ENCODE assay signal across 30 cellular contexts in the genomic region with DNA sequence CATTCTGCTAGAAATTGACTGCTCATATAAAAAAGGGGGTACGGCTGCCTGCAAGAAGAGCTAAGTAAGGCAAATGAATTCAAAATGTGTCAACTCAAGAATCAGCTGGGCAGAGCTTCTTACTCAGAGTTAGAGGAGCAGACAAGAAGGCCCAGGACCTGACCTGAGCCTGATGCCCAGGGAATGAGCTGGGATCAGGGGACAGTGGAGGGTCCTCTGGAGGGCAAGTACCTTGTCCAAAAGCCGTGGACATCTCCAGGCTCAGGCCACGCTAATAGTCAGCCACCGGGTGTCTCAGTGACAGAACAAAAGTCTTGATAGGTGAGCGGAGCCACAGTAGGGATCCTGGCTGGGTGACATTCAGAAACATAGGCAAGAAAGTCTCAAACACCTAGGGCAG.
"Had no signal": no experiment of that assay in that cellular context is flagged by ENCODE, and none has a peak within 500 bp of the region (broad histone marks: within the 10 kb centered on the region; RNA-seq: fewer than 3 reads in every experiment).

No MANE protein-coding gene starts in this region.

- H3K27me3 Mint-ChIP-seq: progenitor cell of endocrine pancreas; stimulated activated memory B cell treated with anti-CD40 and anti-IgM and Interleukin-4, amounts not matched to agents 10 μg/mL and 1 μg/mL and 100 μg/mL, for 72 hours; stimulated activated naive CD8-positive, alpha-beta T cell treated with anti-CD3 and anti-CD28 coated beads, Interleukin-15, amount 100 ng/mL, for 72 hours had no signal

- ATAC-seq: naive thymus-derived CD4-positive, alpha-beta T cell; natural killer cell; psoas muscle; right cardiac atrium; right lobe of liver; stimulated activated memory B cell treated with anti-CD40 and anti-IgM and Interleukin-4, amounts not matched to agents 10 μg/mL and 1 μg/mL and 100 μg/mL, for 72 hours; stimulated activated naive CD8-positive, alpha-beta T cell treated with anti-CD3 and anti-CD28 coated beads, Interleukin-15, amount 100 ng/mL, for 72 hours; stimulated activated naive CD8-positive, alpha-beta T cell treated with anti-CD3 and anti-CD28 coated beads, Interleukin-15, Interleukin-2, amounts not matched to agents 100 U/mL and 50 U/mL, for 24 hours; upper lobe of right lung had no signal

- H3K9ac ChIP-seq: parathyroid adenoma had no signal

- H3K4me3 ChIP-seq: ovary, psoas muscle, right lobe of liver, sigmoid colon, suprapubic skin, testis, tibial artery, transverse colon, upper lobe of right lung, uterus had no signal

- H3K27me3 ChIP-seq: ovary, right lobe of liver, sigmoid colon, suprapubic skin, testis, tibial artery, transverse colon, upper lobe of right lung, uterus had no signal

- DNase-seq: naive thymus-derived CD4-positive, alpha-beta T cell; natural killer cell; nucleus accumbens; ovary; posterior cingulate gyrus; psoas muscle; right cardiac atrium; right lobe of liver; sigmoid colon; small intestine; stimulated activated CD4-positive, alpha-beta T cell treated with anti-CD3 and anti-CD28 coated beads, Interleukin-15, amount 100 ng/mL, for 24 hours; stimulated activated CD4-positive, alpha-beta T cell treated with anti-CD3 and anti-CD28 coated beads, Interleukin-2, amount 100 ng/mL, for 24 hours; stimulated activated CD4-positive, alpha-beta T cell treated with anti-CD3 and anti-CD28 coated beads, Interleukin-2, amount 100 ng/mL, for 48 hours; stimulated activated CD4-positive, alpha-beta T cell treated with anti-CD3 and anti-CD28 coated beads, Interleukin-4, amount 100 ng/mL, for 24 hours; stimulated activated naive CD4-positive, alpha-beta T cell; stimulated activated naive CD8-positive, alpha-beta T cell treated with anti-CD3 and anti-CD28 coated beads, Interleukin-15, amount 100 ng/mL, for 72 hours; stimulated activated naive CD8-positive, alpha-beta T cell treated with anti-CD3 and anti-CD28 coated beads, Interleukin-15, Interleukin-2, amounts not matched to agents 100 U/mL and 50 U/mL, for 24 hours; substantia nigra; testis; tibial artery; transverse colon; upper lobe of right lung; uterus had no signal

- H3K4me3 Mint-ChIP-seq: naive thymus-derived CD4-positive, alpha-beta T cell; natural killer cell; nephron; stimulated activated memory B cell treated with anti-CD40 and anti-IgM and Interleukin-4, amounts not matched to agents 10 μg/mL and 1 μg/mL and 100 μg/mL, for 72 hours; stimulated activated naive CD8-positive, alpha-beta T cell treated with anti-CD3 and anti-CD28 coated beads, Interleukin-15, amount 100 ng/mL, for 72 hours; type B pancreatic cell had no signal

- H3K27ac Mint-ChIP-seq: naive thymus-derived CD4-positive, alpha-beta T cell; natural killer cell; nephron; progenitor cell of endocrine pancreas; stimulated activated memory B cell treated with anti-CD40 and anti-IgM and Interleukin-4, amounts not matched to agents 10 μg/mL and 1 μg/mL and 100 μg/mL, for 72 hours; type B pancreatic cell had no signal

- H3K36me3 ChIP-seq: neutrophil, ovary, right lobe of liver, sigmoid colon, suprapubic skin, tibial artery, transverse colon, upper lobe of right lung, uterus had no signal

- H3K9me3 Mint-ChIP-seq: natural killer cell; nephron; stimulated activated memory B cell treated with anti-CD40 and anti-IgM and Interleukin-4, amounts not matched to agents 10 μg/mL and 1 μg/mL and 100 μg/mL, for 72 hours; type B pancreatic cell had no signal

- H3K27ac ChIP-seq: neutrophil, ovary, parathyroid adenoma, psoas muscle, right lobe of liver, sigmoid colon, suprapubic skin, testis, tibial artery, transverse colon, upper lobe of right lung, uterus had no signal

- H3K4me1 Mint-ChIP-seq: naive thymus-derived CD4-positive, alpha-beta T cell; natural killer cell; nephron; stimulated activated memory B cell treated with anti-CD40 and anti-IgM and Interleukin-4, amounts not matched to agents 10 μg/mL and 1 μg/mL and 100 μg/mL, for 72 hours; stimulated activated naive CD8-positive, alpha-beta T cell treated with anti-CD3 and anti-CD28 coated beads, Interleukin-15, amount 100 ng/mL, for 72 hours had no signal

- H3K9me3 ChIP-seq: neutrophil, ovary, psoas muscle, right lobe of liver, suprapubic skin, testis, tibial artery, transverse colon, upper lobe of right lung had no signal

- H3K4me1 ChIP-seq: parathyroid adenoma, psoas muscle, right lobe of liver, sigmoid colon, suprapubic skin, testis, tibial artery, transverse colon, upper lobe of right lung, uterus had no signal

- H3K36me3 Mint-ChIP-seq: naive thymus-derived CD4-positive, alpha-beta T cell; natural killer cell; stimulated activated memory B cell treated with anti-CD40 and anti-IgM and Interleukin-4, amounts not matched to agents 10 μg/mL and 1 μg/mL and 100 μg/mL, for 72 hours; type B pancreatic cell had no signal
